ENCODE assay signal across 11 cellular contexts in the genomic region with DNA sequence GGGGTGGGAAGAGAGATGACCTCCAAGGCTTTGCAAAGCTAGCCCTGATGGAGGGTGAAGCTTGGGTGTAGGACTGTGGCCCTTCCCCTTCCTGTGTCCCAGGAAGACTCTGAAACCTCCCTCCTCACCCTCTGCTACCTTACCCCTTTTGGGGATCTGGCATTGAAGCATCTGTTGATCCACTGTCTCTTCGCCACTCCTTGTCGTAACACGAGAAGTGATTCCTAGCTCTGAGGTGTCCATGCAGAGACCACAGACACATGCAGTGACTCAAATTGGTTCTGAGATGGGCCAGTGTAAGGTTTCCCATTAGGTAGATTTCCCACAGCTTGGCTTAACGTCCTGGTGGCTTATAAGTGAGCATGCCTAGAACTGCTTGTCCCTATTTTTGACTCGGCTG.
DNase-seq lines count a peak whose midpoint lies in the region; ATAC-seq, FAIRE-seq and TF ChIP-seq lines count a peak whose summit lies in the region.
"Had no signal": no experiment of that assay in that cellular context is flagged by ENCODE, and none has a peak within 500 bp of the region (broad histone marks: within the 10 kb centered on the region; RNA-seq: fewer than 3 reads in every experiment).

No MANE protein-coding gene starts in this region.

- intact Hi-C loops in Right ventricle myocardium superior (cut with DNase I) (loop anchor here (5.0 kb wide), 1 partner anchor 99 kb away; no protein-coding TSS in a partner anchor), left cardiac atrium (cut with DNase I) (loop anchor here in 1 of 2 donors (5.0 kb wide), 1 partner anchor 89 kb away; no protein-coding TSS in a partner anchor), dorsolateral prefrontal cortex (cut with DNase I) (loop anchor here in 1 of 2 donors (2.0 kb wide), 1 partner anchor 100 kb away; no protein-coding TSS in a partner anchor)

- H3K27ac ChIP-seq in dorsolateral prefrontal cortex: peak overlapping the region; percentile 97 to 100 (median 100)
- no peak overlapping the region for H3K27ac ChIP-seq in neural progenitor cell

- H3K27me3 ChIP-seq in dorsolateral prefrontal cortex (no peaks in the 10 kb centered on the region), neural progenitor cell (no peaks in the 10 kb centered on the region)

- peaks cover 23% of the 10 kb centered on the region for H3K36me3 Mint-ChIP-seq in neural progenitor cell

- TF ChIP-seq CTCF in dorsolateral prefrontal cortex (IDR thresholded peaks at IDR 0.05 in 54 of 56, conservative IDR thresholded peaks at IDR 0.05 in 2 of 56; ENCODE audit: low read depth in 1 of 56, partially characterized antibody in 56 of 56) (no peak), neural progenitor cell (IDR thresholded peaks at IDR 0.05) (no peak)

- H3K9me3 ChIP-seq in neural progenitor cell (ENCODE audit: low read depth): no peaks in the 10 kb centered on the region

- peaks cover 77% of the 10 kb centered on the region for H3K4me1 Mint-ChIP-seq in neural progenitor cell

- no peak overlapping the region for H3K4me3 Mint-ChIP-seq in neural progenitor cell
- H3K4me3 Mint-ChIP-seq: endodermal cell had no signal

- no peak overlapping the region for H2AFZ ChIP-seq in neural progenitor cell (replicated peaks)

- ATAC-seq in Right ventricle myocardium superior (ENCODE audit: poor library complexity) (peak; percentile 7), left cardiac atrium (no peak), HG03045 (IDR thresholded peaks at IDR 0.05; ENCODE audit: unreplicated experiment) (no peak), left lobe of liver (no peak)

- H4K20me1 ChIP-seq in neural progenitor cell (ENCODE audit: low read depth): peaks cover 26% of the 10 kb centered on the region

- no peaks in the 10 kb centered on the region for H3F3A ChIP-seq in neural progenitor cell (ENCODE audit: low read depth)

- H3K27ac Mint-ChIP-seq in neural progenitor cell: peak overlapping the region; percentile 38

- H3K9me3 Mint-ChIP-seq in neural progenitor cell: no peaks in the 10 kb centered on the region
- H3K9me3 Mint-ChIP-seq: endodermal cell had no signal

- DNase-seq in Right ventricle myocardium superior (no peak), left cardiac atrium (no peak), dorsolateral prefrontal cortex (peak in 1 of 10 donors; percentile 7), neural progenitor cell (ENCODE audit: low spot score) (no peak), urothelium cell line (ENCODE audit: low spot score) (no peak), dedifferentiated amniotic fluid mesenchymal stem cell (ENCODE audit: extremely low spot score) (no peak), left lobe of liver (ENCODE audit: low spot score) (no peak)
- DNase-seq: endodermal cell, NCI-H187 had no signal

- H3K27me3 Mint-ChIP-seq in neural progenitor cell (ENCODE audit: insufficient read depth, low read depth): peaks cover 4% of the 10 kb centered on the region

- H3K4me2 ChIP-seq in neural progenitor cell: no peak overlapping the region

- no peaks in the 10 kb centered on the region for H3K79me2 ChIP-seq in neural progenitor cell (ENCODE audit: low read depth)

- H3K4me1 ChIP-seq in neural progenitor cell: peaks cover 35% of the 10 kb centered on the region

- peak; percentile 88 for FAIRE-seq in urothelium cell line (lab: Jason Lieb, UNC)
- FAIRE-seq: TTC549 had no signal

- H3K4me3 ChIP-seq in dorsolateral prefrontal cortex (peak overlapping the region in 15 of 59 donors; percentile 5 to 48 (median 38)), neural progenitor cell (no peak overlapping the region)

- H3K36me3 ChIP-seq in neural progenitor cell: no peaks in the 10 kb centered on the region

- no peak overlapping the region for H3K9ac ChIP-seq in neural progenitor cell
